29 cellular contexts compared by ENCODE assay signal in genomic region chr7:2948794-2949193, GRCh38.
DNase-seq lines count a peak whose midpoint lies in the region; ATAC-seq, FAIRE-seq and TF ChIP-seq lines count a peak whose summit lies in the region.
"Had no signal": no experiment of that assay in that cellular context is flagged by ENCODE, and none has a peak within 500 bp of the region (broad histone marks: within the 10 kb centered on the region; RNA-seq: fewer than 3 reads in every experiment).

No MANE protein-coding gene starts in this region.

- intact Hi-C loops in natural killer cell (cut with micrococcal nuclease) (loop anchor here (5.0 kb wide), 1 partner anchor 34 kb away; no protein-coding TSS in a partner anchor), breast epithelium (cut with DNase I; ENCODE audit: low total_unique reads) (no loop called here)

- peak overlapping the region; percentile 69 for H3K27ac Mint-ChIP-seq in activated T-cell treated with anti-CD3 and anti-CD28 coated beads, Interleukin-2, amount 50 U/mL, for 24 hours
- peak overlapping the region; percentile 77 for H3K27ac Mint-ChIP-seq in activated naive CD8-positive, alpha-beta T cell
- peak overlapping the region; percentile 85 to 91 for H3K27ac Mint-ChIP-seq in natural killer cell
- H3K27ac Mint-ChIP-seq: endodermal cell; stimulated activated memory B cell treated with anti-CD40 and anti-IgM and Interleukin-4, amounts not matched to agents 10 μg/mL and 1 μg/mL and 100 μg/mL, for 72 hours had no signal

- peaks cover 56% of the 10 kb centered on the region for H3K4me1 Mint-ChIP-seq in activated T-cell treated with anti-CD3 and anti-CD28 coated beads, Interleukin-2, amount 50 U/mL, for 24 hours (ENCODE audit: low read depth)
- H3K4me1 Mint-ChIP-seq in activated naive CD8-positive, alpha-beta T cell (ENCODE audit: low read depth): peaks cover 51% of the 10 kb centered on the region
- peaks cover 62% of the 10 kb centered on the region in 2 donors for H3K4me1 Mint-ChIP-seq in natural killer cell
- H3K4me1 Mint-ChIP-seq: endodermal cell had no signal

- TF ChIP-seq POLR2A in breast epithelium (IDR thresholded peaks at IDR 0.05): no peak

- H3K4me1 ChIP-seq in breast epithelium: no peaks in the 10 kb centered on the region
- H3K4me1 ChIP-seq: Caco-2, Peyer's patch, prostate gland, SJCRH30 had no signal

- peaks cover 14% of the 10 kb centered on the region for H3K9me3 Mint-ChIP-seq in activated T-cell treated with anti-CD3 and anti-CD28 coated beads, Interleukin-2, amount 50 U/mL, for 24 hours
- H3K9me3 Mint-ChIP-seq in activated naive CD8-positive, alpha-beta T cell (ENCODE audit: low read depth): peaks cover 3% of the 10 kb centered on the region
- H3K9me3 Mint-ChIP-seq in natural killer cell: no peaks in the 10 kb centered on the region
- H3K9me3 Mint-ChIP-seq: stimulated activated memory B cell treated with anti-CD40 and anti-IgM and Interleukin-4, amounts not matched to agents 10 μg/mL and 1 μg/mL and 100 μg/mL, for 72 hours had no signal

- peak; percentile 46 for FAIRE-seq in HTR-8/SVneo (lab: Jason Lieb, UNC)

- DNase-seq in activated T-cell treated with anti-CD3 and anti-CD28 coated beads, Interleukin-2, amount 50 U/mL, for 24 hours: no peak
- DNase-seq in activated T-cell treated with anti-CD3 and anti-CD28 coated beads, Interleukin-2, amount 50 U/mL, for 1 hour: no peak
- DNase-seq in HTR-8/SVneo (ENCODE audit: insufficient read length, low spot score) (no peak), natural killer cell (no peak), breast epithelium (ENCODE audit: low spot score in 2 of 2) (no peak), nucleus accumbens (lab: John Stamatoyannopoulos, UW) (no peak), middle frontal gyrus (ENCODE audit: extremely low spot score, low spot score) (no peak)
- DNase-seq: ACHN; activated CD4-positive, alpha-beta memory T cell treated with anti-CD3 and anti-CD28 coated beads for 36 hours; activated naive CD4-positive, alpha-beta T cell treated with anti-CD3 and anti-CD28 coated beads, Interleukin-2, amount 10 ng/mL, durations not matched to agents 7 days and 5 days; aorta; Caco-2; DMS79 treated with DMSO at 0.1 percent for 48 hours; foreskin fibroblast; heart left ventricle; NCI-H748 treated with DMSO at 0.1 percent for 48 hours; Peyer's patch; SJCRH30; stimulated activated CD4-positive, alpha-beta T cell treated with anti-CD3 and anti-CD28 coated beads, Interleukin-4, amount 100 ng/mL, for 24 hours; upper lobe of right lung had no signal

- ATAC-seq in natural killer cell: peak; percentile 62 to 72 (median 72)
- ATAC-seq: esophagus mucosa; heart left ventricle; sciatic nerve; stimulated activated memory B cell treated with anti-CD40 and anti-IgM and Interleukin-4, amounts not matched to agents 10 μg/mL and 1 μg/mL and 100 μg/mL, for 72 hours; upper lobe of right lung had no signal

- H3K4me3 ChIP-seq in breast epithelium: no peak overlapping the region
- H3K4me3 ChIP-seq: cardiac muscle cell, coronary artery, heart left ventricle, Peyer's patch, prostate gland, SJCRH30, suprapubic skin, upper lobe of right lung had no signal

- no peaks in the 10 kb centered on the region for H3K36me3 ChIP-seq in breast epithelium
- H3K36me3 ChIP-seq: cardiac muscle cell, heart left ventricle, Peyer's patch, prostate gland, SJCRH30, suprapubic skin, upper lobe of right lung had no signal

- peaks cover 95% of the 10 kb centered on the region for H3K36me3 Mint-ChIP-seq in activated T-cell treated with anti-CD3 and anti-CD28 coated beads, Interleukin-2, amount 50 U/mL, for 24 hours (ENCODE audit: low read depth)
- peaks cover 39% of the 10 kb centered on the region for H3K36me3 Mint-ChIP-seq in activated naive CD8-positive, alpha-beta T cell
- H3K36me3 Mint-ChIP-seq in natural killer cell: peaks cover 40% of the 10 kb centered on the region

- H3K9me3 ChIP-seq in breast epithelium: no peaks in the 10 kb centered on the region
- H3K9me3 ChIP-seq: Caco-2, Peyer's patch, prostate gland, upper lobe of right lung had no signal

- TF ChIP-seq CTCF in natural killer cell (IDR thresholded peaks at IDR 0.05): no peak
- TF ChIP-seq CTCF in breast epithelium (IDR thresholded peaks at IDR 0.05): no peak

- H3K27ac ChIP-seq in breast epithelium: no peak overlapping the region
- H3K27ac ChIP-seq: cardiac muscle cell, coronary artery, heart left ventricle, Peyer's patch, prostate gland, SJCRH30, suprapubic skin, upper lobe of right lung had no signal

- H3K4me3 Mint-ChIP-seq in activated T-cell treated with anti-CD3 and anti-CD28 coated beads, Interleukin-2, amount 50 U/mL, for 24 hours: no peak overlapping the region
- no peak overlapping the region for H3K4me3 Mint-ChIP-seq in activated naive CD8-positive, alpha-beta T cell
- H3K4me3 Mint-ChIP-seq in natural killer cell: peak overlapping the region; percentile 25
- H3K4me3 Mint-ChIP-seq: activated CD4-positive, alpha-beta memory T cell treated with anti-CD3 and anti-CD28 coated beads for 36 hours; activated naive CD4-positive, alpha-beta T cell treated with anti-CD3 and anti-CD28 coated beads, Interleukin-2, amount 10 ng/mL, durations not matched to agents 7 days and 5 days; endodermal cell; stimulated activated memory B cell treated with anti-CD40 and anti-IgM and Interleukin-4, amounts not matched to agents 10 μg/mL and 1 μg/mL and 100 μg/mL, for 72 hours had no signal

- H3K27me3 ChIP-seq in breast epithelium: no peaks in the 10 kb centered on the region
- H3K27me3 ChIP-seq: cardiac muscle cell, Peyer's patch, upper lobe of right lung had no signal

- no peaks in the 10 kb centered on the region for H3K27me3 Mint-ChIP-seq in activated T-cell treated with anti-CD3 and anti-CD28 coated beads, Interleukin-2, amount 50 U/mL, for 24 hours
- H3K27me3 Mint-ChIP-seq in activated naive CD8-positive, alpha-beta T cell: no peaks in the 10 kb centered on the region
- H3K27me3 Mint-ChIP-seq in natural killer cell (ENCODE audit: low read depth in 2 of 2): no peaks in the 10 kb centered on the region
- H3K27me3 Mint-ChIP-seq: activated CD4-positive, alpha-beta memory T cell treated with anti-CD3 and anti-CD28 coated beads for 36 hours; activated naive CD4-positive, alpha-beta T cell treated with anti-CD3 and anti-CD28 coated beads, Interleukin-2, amount 10 ng/mL, durations not matched to agents 7 days and 5 days; stimulated activated memory B cell treated with anti-CD40 and anti-IgM and Interleukin-4, amounts not matched to agents 10 μg/mL and 1 μg/mL and 100 μg/mL, for 72 hours had no signal
